In genomic region chr7:27170936-27171635, GRCh38 we compare ENCODE assay signal across 1 cellular context.
TF ChIP-seq lines count a peak whose summit lies in the region.

No MANE protein-coding gene starts in this region.

TF ChIP-seq in HepG2, 621 proteins besides CTCF, POLR2A, EP300 and RAD21 (continues in another document):
- TF ChIP-seq ATF7-NPFF (CRISPR knock-in tag; IDR thresholded peaks at IDR 0.05; ENCODE audit: low read depth): no peak
- TF ChIP-seq ZNF207 (IDR thresholded peaks at IDR 0.05; ENCODE audit: borderline replicate concordance): no peak
- TF ChIP-seq SRF (IDR thresholded peaks at IDR 0.05; ENCODE audit: low read depth, low read length): no peak
- TF ChIP-seq SOX6 (IDR thresholded peaks at IDR 0.05): no peak
- TF ChIP-seq SOX6 (CRISPR knock-in tag; IDR thresholded peaks at IDR 0.05): peak; percentile 28; the same call in 1 of the 2 replicates
- TF ChIP-seq RXRA (CRISPR knock-in tag; IDR thresholded peaks at IDR 0.05): no peak
- no peak for TF ChIP-seq YEATS4 (CRISPR knock-in tag; IDR thresholded peaks at IDR 0.05; ENCODE audit: borderline replicate concordance)
- no peak for TF ChIP-seq MTA1 (CRISPR knock-in tag; IDR thresholded peaks at IDR 0.05; ENCODE audit: borderline replicate concordance)
- TF ChIP-seq PLRG1 (conservative IDR thresholded peaks at IDR 0.05): no peak
- TF ChIP-seq, protein P1, sequence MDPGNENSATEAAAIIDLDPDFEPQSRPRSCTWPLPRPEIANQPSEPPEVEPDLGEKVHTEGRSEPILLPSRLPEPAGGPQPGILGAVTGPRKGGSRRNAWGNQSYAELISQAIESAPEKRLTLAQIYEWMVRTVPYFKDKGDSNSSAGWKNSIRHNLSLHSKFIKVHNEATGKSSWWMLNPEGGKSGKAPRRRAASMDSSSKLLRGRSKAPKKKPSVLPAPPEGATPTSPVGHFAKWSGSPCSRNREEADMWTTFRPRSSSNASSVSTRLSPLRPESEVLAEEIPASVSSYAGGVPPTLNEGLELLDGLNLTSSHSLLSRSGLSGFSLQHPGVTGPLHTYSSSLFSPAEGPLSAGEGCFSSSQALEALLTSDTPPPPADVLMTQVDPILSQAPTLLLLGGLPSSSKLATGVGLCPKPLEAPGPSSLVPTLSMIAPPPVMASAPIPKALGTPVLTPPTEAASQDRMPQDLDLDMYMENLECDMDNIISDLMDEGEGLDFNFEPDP (CRISPR knock-in tag; conservative IDR thresholded peaks at IDR 0.05): no peak
- TF ChIP-seq TCF7 (IDR thresholded peaks at IDR 0.05; ENCODE audit: low read depth): peak; percentile 42; the same call in 1 of the 2 replicates
- peak; percentile 16 for TF ChIP-seq SKI (IDR thresholded peaks at IDR 0.05; ENCODE audit: partially characterized antibody)
- no peak for TF ChIP-seq RXRB (CRISPR knock-in tag; IDR thresholded peaks at IDR 0.05; ENCODE audit: borderline replicate concordance)
- 0 out of 2 replicates have a peak, but pooled peaks have one; percentile 25 for TF ChIP-seq ZFX (CRISPR knock-in tag; IDR thresholded peaks at IDR 0.05; ENCODE audit: low read depth)
- no peak for TF ChIP-seq DNMT1 (CRISPR knock-in tag; IDR thresholded peaks at IDR 0.05)
- TF ChIP-seq, protein P2, sequence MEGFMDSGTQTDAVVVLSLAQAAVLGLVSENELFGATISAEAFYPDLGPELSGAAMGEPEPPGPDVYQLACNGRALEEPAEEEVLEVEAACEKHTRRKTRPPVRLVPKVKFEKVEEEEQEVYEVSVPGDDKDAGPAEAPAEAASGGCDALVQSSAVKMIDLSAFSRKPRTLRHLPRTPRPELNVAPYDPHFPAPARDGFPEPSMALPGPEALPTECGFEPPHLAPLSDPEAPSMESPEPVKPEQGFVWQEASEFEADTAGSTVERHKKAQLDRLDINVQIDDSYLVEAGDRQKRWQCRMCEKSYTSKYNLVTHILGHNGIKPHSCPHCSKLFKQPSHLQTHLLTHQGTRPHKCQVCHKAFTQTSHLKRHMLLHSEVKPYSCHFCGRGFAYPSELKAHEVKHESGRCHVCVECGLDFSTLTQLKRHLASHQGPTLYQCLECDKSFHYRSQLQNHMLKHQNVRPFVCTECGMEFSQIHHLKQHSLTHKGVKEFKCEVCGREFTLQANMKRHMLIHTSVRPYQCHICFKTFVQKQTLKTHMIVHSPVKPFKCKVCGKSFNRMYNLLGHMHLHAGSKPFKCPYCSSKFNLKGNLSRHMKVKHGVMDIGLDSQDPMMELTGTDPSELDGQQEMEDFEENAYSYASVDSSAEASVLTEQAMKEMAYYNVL (CRISPR knock-in tag; IDR thresholded peaks at IDR 0.05; ENCODE audit: borderline replicate concordance): 0 out of 2 replicates have a peak, but pooled peaks have one; percentile 28
- TF ChIP-seq, protein P3, sequence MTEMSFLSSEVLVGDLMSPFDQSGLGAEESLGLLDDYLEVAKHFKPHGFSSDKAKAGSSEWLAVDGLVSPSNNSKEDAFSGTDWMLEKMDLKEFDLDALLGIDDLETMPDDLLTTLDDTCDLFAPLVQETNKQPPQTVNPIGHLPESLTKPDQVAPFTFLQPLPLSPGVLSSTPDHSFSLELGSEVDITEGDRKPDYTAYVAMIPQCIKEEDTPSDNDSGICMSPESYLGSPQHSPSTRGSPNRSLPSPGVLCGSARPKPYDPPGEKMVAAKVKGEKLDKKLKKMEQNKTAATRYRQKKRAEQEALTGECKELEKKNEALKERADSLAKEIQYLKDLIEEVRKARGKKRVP (CRISPR knock-in tag; IDR thresholded peaks at IDR 0.05): no peak
- no peak for TF ChIP-seq ZNF282 (IDR thresholded peaks at IDR 0.05; ENCODE audit: partially characterized antibody)
- no peak for TF ChIP-seq ZNF234 (CRISPR knock-in tag; conservative IDR thresholded peaks at IDR 0.05)
- TF ChIP-seq ZNF441 (CRISPR knock-in tag; IDR thresholded peaks at IDR 0.05; ENCODE audit: borderline replicate concordance): no peak
- TF ChIP-seq, protein P4, sequence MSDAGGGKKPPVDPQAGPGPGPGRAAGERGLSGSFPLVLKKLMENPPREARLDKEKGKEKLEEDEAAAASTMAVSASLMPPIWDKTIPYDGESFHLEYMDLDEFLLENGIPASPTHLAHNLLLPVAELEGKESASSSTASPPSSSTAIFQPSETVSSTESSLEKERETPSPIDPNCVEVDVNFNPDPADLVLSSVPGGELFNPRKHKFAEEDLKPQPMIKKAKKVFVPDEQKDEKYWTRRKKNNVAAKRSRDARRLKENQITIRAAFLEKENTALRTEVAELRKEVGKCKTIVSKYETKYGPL (CRISPR knock-in tag; IDR thresholded peaks at IDR 0.05): no peak
- TF ChIP-seq KLF15 (CRISPR knock-in tag; IDR thresholded peaks at IDR 0.05; ENCODE audit: borderline replicate concordance): no peak
- TF ChIP-seq, protein P5, sequence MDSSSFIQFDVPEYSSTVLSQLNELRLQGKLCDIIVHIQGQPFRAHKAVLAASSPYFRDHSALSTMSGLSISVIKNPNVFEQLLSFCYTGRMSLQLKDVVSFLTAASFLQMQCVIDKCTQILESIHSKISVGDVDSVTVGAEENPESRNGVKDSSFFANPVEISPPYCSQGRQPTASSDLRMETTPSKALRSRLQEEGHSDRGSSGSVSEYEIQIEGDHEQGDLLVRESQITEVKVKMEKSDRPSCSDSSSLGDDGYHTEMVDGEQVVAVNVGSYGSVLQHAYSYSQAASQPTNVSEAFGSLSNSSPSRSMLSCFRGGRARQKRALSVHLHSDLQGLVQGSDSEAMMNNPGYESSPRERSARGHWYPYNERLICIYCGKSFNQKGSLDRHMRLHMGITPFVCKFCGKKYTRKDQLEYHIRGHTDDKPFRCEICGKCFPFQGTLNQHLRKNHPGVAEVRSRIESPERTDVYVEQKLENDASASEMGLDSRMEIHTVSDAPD (CRISPR knock-in tag; IDR thresholded peaks at IDR 0.05): no peak
- no peak for TF ChIP-seq U2AF2 (IDR thresholded peaks at IDR 0.05; ENCODE audit: low read depth, low read length)
- TF ChIP-seq, protein P6, sequence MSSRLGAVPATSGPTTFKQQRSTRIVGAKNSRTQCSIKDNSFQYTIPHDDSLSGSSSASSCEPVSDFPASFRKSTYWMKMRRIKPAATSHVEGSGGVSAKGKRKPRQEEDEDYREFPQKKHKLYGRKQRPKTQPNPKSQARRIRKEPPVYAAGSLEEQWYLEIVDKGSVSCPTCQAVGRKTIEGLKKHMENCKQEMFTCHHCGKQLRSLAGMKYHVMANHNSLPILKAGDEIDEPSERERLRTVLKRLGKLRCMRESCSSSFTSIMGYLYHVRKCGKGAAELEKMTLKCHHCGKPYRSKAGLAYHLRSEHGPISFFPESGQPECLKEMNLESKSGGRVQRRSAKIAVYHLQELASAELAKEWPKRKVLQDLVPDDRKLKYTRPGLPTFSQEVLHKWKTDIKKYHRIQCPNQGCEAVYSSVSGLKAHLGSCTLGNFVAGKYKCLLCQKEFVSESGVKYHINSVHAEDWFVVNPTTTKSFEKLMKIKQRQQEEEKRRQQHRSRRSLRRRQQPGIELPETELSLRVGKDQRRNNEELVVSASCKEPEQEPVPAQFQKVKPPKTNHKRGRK (CRISPR knock-in tag; IDR thresholded peaks at IDR 0.05): no peak
- no peak for TF ChIP-seq TARDBP (CRISPR knock-in tag; IDR thresholded peaks at IDR 0.05)
- TF ChIP-seq SRY (CRISPR knock-in tag; IDR thresholded peaks at IDR 0.05): no peak
- TF ChIP-seq, protein P7, sequence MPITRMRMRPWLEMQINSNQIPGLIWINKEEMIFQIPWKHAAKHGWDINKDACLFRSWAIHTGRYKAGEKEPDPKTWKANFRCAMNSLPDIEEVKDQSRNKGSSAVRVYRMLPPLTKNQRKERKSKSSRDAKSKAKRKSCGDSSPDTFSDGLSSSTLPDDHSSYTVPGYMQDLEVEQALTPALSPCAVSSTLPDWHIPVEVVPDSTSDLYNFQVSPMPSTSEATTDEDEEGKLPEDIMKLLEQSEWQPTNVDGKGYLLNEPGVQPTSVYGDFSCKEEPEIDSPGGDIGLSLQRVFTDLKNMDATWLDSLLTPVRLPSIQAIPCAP (CRISPR knock-in tag; IDR thresholded peaks at IDR 0.05; ENCODE audit: low read depth): no peak
- TF ChIP-seq HNRNPL (IDR thresholded peaks at IDR 0.05; ENCODE audit: low read depth, low read length): no peak
- no peak for TF ChIP-seq SATB2 (CRISPR knock-in tag; IDR thresholded peaks at IDR 0.05)
- TF ChIP-seq NFE2L2 (IDR thresholded peaks at IDR 0.05; ENCODE audit: low read length): no peak
- TF ChIP-seq, protein P8, sequence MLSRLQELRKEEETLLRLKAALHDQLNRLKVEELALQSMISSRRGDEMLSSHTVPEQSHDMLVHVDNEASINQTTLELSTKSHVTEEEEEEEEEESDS (CRISPR knock-in tag; IDR thresholded peaks at IDR 0.05; ENCODE audit: borderline replicate concordance): no peak
- no peak for TF ChIP-seq TRIM22 (IDR thresholded peaks at IDR 0.05)
- TF ChIP-seq AHDC1 (CRISPR knock-in tag; IDR thresholded peaks at IDR 0.05; ENCODE audit: borderline replicate concordance): no peak
- no peak for TF ChIP-seq MIXL1 (CRISPR knock-in tag; IDR thresholded peaks at IDR 0.05)
- TF ChIP-seq ATM (IDR thresholded peaks at IDR 0.05; ENCODE audit: borderline replicate concordance): no peak
- peak; percentile 33; the same call in 1 of the 2 replicates for TF ChIP-seq ZFY (CRISPR knock-in tag; IDR thresholded peaks at IDR 0.05)
- TF ChIP-seq DBP (CRISPR knock-in tag; IDR thresholded peaks at IDR 0.05; ENCODE audit: not compliant biosample characterization): no peak
- TF ChIP-seq RFX1 (IDR thresholded peaks at IDR 0.05): no peak
- TF ChIP-seq GABPB1 (CRISPR knock-in tag; IDR thresholded peaks at IDR 0.05): peak; percentile 36; the same call in 1 of the 2 replicates
- TF ChIP-seq, protein P9, sequence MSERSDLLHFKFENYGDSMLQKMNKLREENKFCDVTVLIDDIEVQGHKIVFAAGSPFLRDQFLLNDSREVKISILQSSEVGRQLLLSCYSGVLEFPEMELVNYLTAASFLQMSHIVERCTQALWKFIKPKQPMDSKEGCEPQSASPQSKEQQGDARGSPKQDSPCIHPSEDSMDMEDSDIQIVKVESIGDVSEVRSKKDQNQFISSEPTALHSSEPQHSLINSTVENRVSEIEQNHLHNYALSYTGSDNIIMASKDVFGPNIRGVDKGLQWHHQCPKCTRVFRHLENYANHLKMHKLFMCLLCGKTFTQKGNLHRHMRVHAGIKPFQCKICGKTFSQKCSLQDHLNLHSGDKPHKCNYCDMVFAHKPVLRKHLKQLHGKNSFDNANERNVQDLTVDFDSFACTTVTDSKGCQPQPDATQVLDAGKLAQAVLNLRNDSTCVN (CRISPR knock-in tag; IDR thresholded peaks at IDR 0.05; ENCODE audit: borderline replicate concordance): no peak
- TF ChIP-seq ZNF619 (CRISPR knock-in tag; IDR thresholded peaks at IDR 0.05): no peak
- TF ChIP-seq PHF21A (CRISPR knock-in tag; IDR thresholded peaks at IDR 0.05): no peak
- no peak for TF ChIP-seq ZNF737 (CRISPR knock-in tag; IDR thresholded peaks at IDR 0.05; ENCODE audit: borderline replicate concordance)
- TF ChIP-seq ZNF138 (CRISPR knock-in tag; IDR thresholded peaks at IDR 0.05; ENCODE audit: low read depth): no peak
- TF ChIP-seq ZSCAN12 (CRISPR knock-in tag; IDR thresholded peaks at IDR 0.05): no peak
- TF ChIP-seq ZNF232 (CRISPR knock-in tag; IDR thresholded peaks at IDR 0.05; ENCODE audit: borderline replicate concordance): no peak
- no peak for TF ChIP-seq ZNF792 (CRISPR knock-in tag; IDR thresholded peaks at IDR 0.05)
- no peak for TF ChIP-seq GTF2F1 (IDR thresholded peaks at IDR 0.05; ENCODE audit: low read length)
